In the genomic region with DNA sequence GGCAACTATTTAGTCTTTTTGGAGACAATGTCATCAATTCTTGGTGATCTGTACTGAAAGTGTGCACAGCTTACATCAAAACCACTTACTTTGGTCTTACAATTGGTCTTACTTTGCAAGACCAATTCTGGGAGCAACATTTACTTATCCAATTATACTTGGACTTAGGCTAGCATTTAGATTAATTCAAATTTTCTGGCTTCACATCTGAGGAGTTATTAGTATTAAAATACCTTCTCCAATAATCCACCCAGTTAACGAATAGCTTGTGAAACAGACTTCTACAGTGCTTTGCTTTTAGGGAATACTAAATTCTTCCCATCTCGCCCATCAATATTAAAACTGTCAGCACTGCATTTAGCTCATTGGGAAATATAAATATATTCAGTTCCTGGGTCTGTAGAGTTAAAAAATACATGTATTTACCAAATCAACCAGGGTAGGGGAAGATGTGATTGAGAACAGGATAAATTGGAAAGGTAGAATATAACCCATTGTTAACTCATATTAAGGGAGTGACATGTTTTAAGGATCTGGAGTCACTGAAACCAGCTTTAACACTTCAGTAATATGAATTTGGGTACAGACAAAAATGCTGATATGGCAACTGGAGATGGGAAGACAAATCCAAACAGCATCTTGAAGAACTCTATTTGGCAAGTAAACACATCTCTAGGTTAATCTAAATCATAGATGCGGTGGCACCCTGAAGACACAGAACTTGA, we compare ENCODE assay signal across 2 cellular contexts.
TF ChIP-seq lines count a peak whose summit lies in the region.

No MANE protein-coding gene starts in this region.

TF ChIP-seq in HEK293, 187 proteins besides CTCF, POLR2A, EP300 and RAD21:
- TF ChIP-seq, protein P1, sequence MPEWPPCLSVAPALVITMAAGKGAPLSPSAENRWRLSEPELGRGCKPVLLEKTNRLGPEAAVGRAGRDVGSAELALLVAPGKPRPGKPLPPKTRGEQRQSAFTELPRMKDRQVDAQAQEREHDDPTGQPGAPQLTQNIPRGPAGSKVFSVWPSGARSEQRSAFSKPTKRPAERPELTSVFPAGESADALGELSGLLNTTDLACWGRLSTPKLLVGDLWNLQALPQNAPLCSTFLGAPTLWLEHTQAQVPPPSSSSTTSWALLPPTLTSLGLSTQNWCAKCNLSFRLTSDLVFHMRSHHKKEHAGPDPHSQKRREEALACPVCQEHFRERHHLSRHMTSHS (tag by site-specific recombination; IDR thresholded peaks at IDR 0.05): no peak
- 0 out of 2 replicates have a peak, but pooled peaks have one; percentile 2 for TF ChIP-seq ZNF660 (tag by site-specific recombination; IDR thresholded peaks at IDR 0.05)

TF ChIP-seq in WTC11, 78 proteins besides CTCF, POLR2A, EP300 and RAD21 (continued from another document):
- TF ChIP-seq CREM (CRISPR knock-in tag; IDR thresholded peaks at IDR 0.05) (no peak), ZNF232 (CRISPR knock-in tag; IDR thresholded peaks at IDR 0.05) (no peak), RELA (CRISPR knock-in tag; IDR thresholded peaks at IDR 0.05; ENCODE audit: borderline replicate concordance) (no peak), ZSCAN18 (CRISPR knock-in tag; IDR thresholded peaks at IDR 0.05) (no peak), NFYB (CRISPR knock-in tag; conservative IDR thresholded peaks at IDR 0.05; ENCODE audit: low read depth) (no peak), NR2C2 (CRISPR knock-in tag; IDR thresholded peaks at IDR 0.05) (no peak), ZNF416 (CRISPR knock-in tag; IDR thresholded peaks at IDR 0.05) (no peak; the same call in 1 of the 2 replicates), MLX (CRISPR knock-in tag; IDR thresholded peaks at IDR 0.05) (no peak)
- TF ChIP-seq, protein P2, sequence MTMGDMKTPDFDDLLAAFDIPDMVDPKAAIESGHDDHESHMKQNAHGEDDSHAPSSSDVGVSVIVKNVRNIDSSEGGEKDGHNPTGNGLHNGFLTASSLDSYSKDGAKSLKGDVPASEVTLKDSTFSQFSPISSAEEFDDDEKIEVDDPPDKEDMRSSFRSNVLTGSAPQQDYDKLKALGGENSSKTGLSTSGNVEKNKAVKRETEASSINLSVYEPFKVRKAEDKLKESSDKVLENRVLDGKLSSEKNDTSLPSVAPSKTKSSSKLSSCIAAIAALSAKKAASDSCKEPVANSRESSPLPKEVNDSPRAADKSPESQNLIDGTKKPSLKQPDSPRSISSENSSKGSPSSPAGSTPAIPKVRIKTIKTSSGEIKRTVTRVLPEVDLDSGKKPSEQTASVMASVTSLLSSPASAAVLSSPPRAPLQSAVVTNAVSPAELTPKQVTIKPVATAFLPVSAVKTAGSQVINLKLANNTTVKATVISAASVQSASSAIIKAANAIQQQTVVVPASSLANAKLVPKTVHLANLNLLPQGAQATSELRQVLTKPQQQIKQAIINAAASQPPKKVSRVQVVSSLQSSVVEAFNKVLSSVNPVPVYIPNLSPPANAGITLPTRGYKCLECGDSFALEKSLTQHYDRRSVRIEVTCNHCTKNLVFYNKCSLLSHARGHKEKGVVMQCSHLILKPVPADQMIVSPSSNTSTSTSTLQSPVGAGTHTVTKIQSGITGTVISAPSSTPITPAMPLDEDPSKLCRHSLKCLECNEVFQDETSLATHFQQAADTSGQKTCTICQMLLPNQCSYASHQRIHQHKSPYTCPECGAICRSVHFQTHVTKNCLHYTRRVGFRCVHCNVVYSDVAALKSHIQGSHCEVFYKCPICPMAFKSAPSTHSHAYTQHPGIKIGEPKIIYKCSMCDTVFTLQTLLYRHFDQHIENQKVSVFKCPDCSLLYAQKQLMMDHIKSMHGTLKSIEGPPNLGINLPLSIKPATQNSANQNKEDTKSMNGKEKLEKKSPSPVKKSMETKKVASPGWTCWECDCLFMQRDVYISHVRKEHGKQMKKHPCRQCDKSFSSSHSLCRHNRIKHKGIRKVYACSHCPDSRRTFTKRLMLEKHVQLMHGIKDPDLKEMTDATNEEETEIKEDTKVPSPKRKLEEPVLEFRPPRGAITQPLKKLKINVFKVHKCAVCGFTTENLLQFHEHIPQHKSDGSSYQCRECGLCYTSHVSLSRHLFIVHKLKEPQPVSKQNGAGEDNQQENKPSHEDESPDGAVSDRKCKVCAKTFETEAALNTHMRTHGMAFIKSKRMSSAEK (CRISPR knock-in tag; IDR thresholded peaks at IDR 0.05; ENCODE audit: borderline replicate concordance): no peak
TF ChIP-seq in WTC11: peak in this region for 0.
